25 cellular contexts compared by ENCODE assay signal in the genomic region with DNA sequence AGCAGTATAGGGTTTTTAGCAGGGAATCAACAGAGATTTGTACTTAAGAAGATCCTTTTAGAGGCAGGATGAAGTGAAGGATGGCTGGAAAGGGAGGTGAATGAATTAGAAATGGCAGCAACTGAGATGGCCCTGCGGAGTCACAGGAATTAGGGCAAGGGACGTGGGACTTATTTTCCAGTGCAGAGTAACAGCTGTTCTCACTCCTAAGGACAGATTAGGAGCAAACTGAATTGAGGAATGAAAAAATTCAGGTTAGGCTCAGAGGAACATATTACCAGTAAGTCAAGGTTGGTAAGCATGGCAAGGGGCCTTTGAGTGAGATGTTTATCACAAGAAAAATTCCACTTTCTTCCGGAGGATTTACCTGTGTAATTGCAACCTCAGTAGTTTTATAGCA. TPM values are rescaled to one million over a fixed set of nuclear protein-coding genes. Genes with fewer than 3 reads are reported as not detected.
DNase-seq lines count a peak whose midpoint lies in the region; ATAC-seq and TF ChIP-seq lines count a peak whose summit lies in the region.
"Had no signal": no experiment of that assay in that cellular context is flagged by ENCODE, and none has a peak within 500 bp of the region (broad histone marks: within the 10 kb centered on the region; RNA-seq: fewer than 3 reads in every experiment).

No MANE protein-coding gene starts in this region.

- H3K9me3 ChIP-seq in right atrium auricular region (no peaks in the 10 kb centered on the region), WERI-Rb-1 (ENCODE audit: severe bottlenecking) (no peaks in the 10 kb centered on the region), trophoblast cell (ENCODE audit: insufficient read depth, low read depth, low read length) (no peaks in the 10 kb centered on the region)
- H3K9me3 ChIP-seq: BLaER1 had no signal

- H3K4me2 ChIP-seq in trophoblast cell (ENCODE audit: low read length), result no peak overlapping the region
- no peak overlapping the region for H3K4me2 ChIP-seq in mesendoderm (ENCODE audit: low read length)
- H3K4me2 ChIP-seq: BLaER1 had no signal

- no peak overlapping the region for H3K4ac ChIP-seq in trophoblast cell (ENCODE audit: low read depth, low read length)
- H3K4ac ChIP-seq in mesendoderm (ENCODE audit: low read depth, low read length), result no peak overlapping the region

- no CpG with 5 or more reads among the region's 3 CpGs for WGBS in trophoblast cell (ENCODE audit: extremely low coverage, insufficient coverage, insufficient read length)
- no CpG with 5 or more reads among the region's 3 CpGs for WGBS in mesendoderm (ENCODE audit: extremely low coverage, insufficient coverage, low lambda C conversion rate)

- H3K9ac ChIP-seq in trophoblast cell (ENCODE audit: low read length), result no peak overlapping the region
- H3K9ac ChIP-seq in mesendoderm (ENCODE audit: low read length), result no peak overlapping the region
- H3K9ac ChIP-seq: BLaER1 had no signal

- H3K27me3 ChIP-seq in right atrium auricular region (no peaks in the 10 kb centered on the region), WERI-Rb-1 (ENCODE audit: insufficient read depth, low read depth, severe bottlenecking) (no peaks in the 10 kb centered on the region), trophoblast cell (ENCODE audit: insufficient read depth, low read length) (no peaks in the 10 kb centered on the region), mesendoderm (ENCODE audit: insufficient read depth, low read length, poor library complexity) (no peaks in the 10 kb centered on the region)
- H3K27me3 ChIP-seq: BLaER1 had no signal

- no peak overlapping the region for H3K4me3 Mint-ChIP-seq in activated T-cell treated with anti-CD3 and anti-CD28 coated beads, Interleukin-2, amount 50 U/mL, for 72 hours
- H3K4me3 Mint-ChIP-seq: CD14-positive monocyte; CD4-positive, alpha-beta memory T cell; HFFc6 had no signal

- H3K79me1 ChIP-seq in trophoblast cell (ENCODE audit: low read length), result no peaks in the 10 kb centered on the region
- H3K79me1 ChIP-seq in mesendoderm (ENCODE audit: low read length), result no peaks in the 10 kb centered on the region

- H4K91ac ChIP-seq in trophoblast cell (ENCODE audit: low read depth, low read length), result no peak overlapping the region

- H2BK12ac ChIP-seq in trophoblast cell (ENCODE audit: low read length), result no peak overlapping the region

- no peaks in the 10 kb centered on the region for H3K9me3 Mint-ChIP-seq in activated T-cell treated with anti-CD3 and anti-CD28 coated beads, Interleukin-2, amount 50 U/mL, for 72 hours
- H3K9me3 Mint-ChIP-seq: HFFc6 had no signal

- H2AFZ ChIP-seq in trophoblast cell (ENCODE audit: insufficient read depth, low read length, poor library complexity), result no peak overlapping the region

- H3K79me2 ChIP-seq in trophoblast cell (ENCODE audit: control insufficient read depth, insufficient read depth, low read length, poor library complexity) (no peaks in the 10 kb centered on the region), mesendoderm (ENCODE audit: control insufficient read depth, insufficient read depth, low read length) (no peaks in the 10 kb centered on the region)

- DNase-seq in Right ventricle myocardium inferior (ENCODE audit: missing footprints) (no peak), right atrium auricular region (ENCODE audit: low spot score) (no peak), WERI-Rb-1 (peak; percentile 62), trophoblast cell (peak; percentile 68 to 90), hippocampal formation (lab: John Stamatoyannopoulos, UW) (no peak), mesendoderm (no peak), KG1 (lab: John Stamatoyannopoulos, UW) (no peak)
- DNase-seq in activated T-cell treated with anti-CD3 and anti-CD28 coated beads, Interleukin-2, amount 50 U/mL, for 72 hours, result no peak
- DNase-seq: 8988T; Calu3; CD4-positive, alpha-beta memory T cell; DMS 273 treated with DMSO at 0.1 percent for 48 hours; DMS53; DND-41; EL; GOT3; H7; HFFc6 had no signal

- H4K8ac ChIP-seq in trophoblast cell (ENCODE audit: low read depth, low read length), result no peak overlapping the region
- no peak overlapping the region for H4K8ac ChIP-seq in mesendoderm (ENCODE audit: low read depth, low read length)

- H4K5ac ChIP-seq in mesendoderm (ENCODE audit: low read length), result no peak overlapping the region

- ATAC-seq in Right ventricle myocardium inferior, result peak; percentile 34
- no peak for ATAC-seq in activated T-cell treated with anti-CD3 and anti-CD28 coated beads, Interleukin-2, amount 50 U/mL, for 72 hours (replicated peaks in 1 of 2)
- ATAC-seq: GM12878, HCT116 had no signal

- H2AK5ac ChIP-seq in trophoblast cell (ENCODE audit: low read length) (no peak overlapping the region), mesendoderm (ENCODE audit: low read length) (no peak overlapping the region)

- H3K27me3 Mint-ChIP-seq in activated T-cell treated with anti-CD3 and anti-CD28 coated beads, Interleukin-2, amount 50 U/mL, for 72 hours (ENCODE audit: low read depth), result peaks cover 7% of the 10 kb centered on the region
- H3K27me3 Mint-ChIP-seq: CD4-positive, alpha-beta memory T cell had no signal

- no peak overlapping the region for H3K4me3 ChIP-seq in right atrium auricular region
- no peak overlapping the region for H3K4me3 ChIP-seq in WERI-Rb-1 (ENCODE audit: low read depth, low read length)
- no peak overlapping the region for H3K4me3 ChIP-seq in trophoblast cell (ENCODE audit: low read depth, low read length)
- H3K4me3 ChIP-seq in mesendoderm (ENCODE audit: low read length), result no peak overlapping the region
- H3K4me3 ChIP-seq: BLaER1, GM12878 had no signal

- H3K27ac Mint-ChIP-seq in activated T-cell treated with anti-CD3 and anti-CD28 coated beads, Interleukin-2, amount 50 U/mL, for 72 hours, result no peak overlapping the region
- H3K27ac Mint-ChIP-seq: CD14-positive monocyte; CD4-positive, alpha-beta memory T cell; HFFc6 had no signal

- no peaks in the 10 kb centered on the region for H3K36me3 Mint-ChIP-seq in activated T-cell treated with anti-CD3 and anti-CD28 coated beads, Interleukin-2, amount 50 U/mL, for 72 hours (ENCODE audit: insufficient read depth in 2 of 2)
- H3K36me3 Mint-ChIP-seq: CD14-positive monocyte; CD4-positive, alpha-beta memory T cell had no signal

- intact Hi-C loops in Right ventricle myocardium inferior (cut with DNase I), result no loop called here

- H2BK5ac ChIP-seq in trophoblast cell (ENCODE audit: low read depth, low read length, poor library complexity), result no peak overlapping the region
- H2BK5ac ChIP-seq in mesendoderm (ENCODE audit: low read length), result no peak overlapping the region

- H3K4me1 Mint-ChIP-seq in activated T-cell treated with anti-CD3 and anti-CD28 coated beads, Interleukin-2, amount 50 U/mL, for 72 hours (ENCODE audit: low read depth), result no peaks in the 10 kb centered on the region
- H3K4me1 Mint-ChIP-seq: CD14-positive monocyte; CD4-positive, alpha-beta memory T cell had no signal

- H3K23ac ChIP-seq in trophoblast cell (ENCODE audit: low read length) (no peak overlapping the region), mesendoderm (ENCODE audit: low read length) (no peak overlapping the region)

- no peak overlapping the region for H3K14ac ChIP-seq in trophoblast cell (ENCODE audit: low read length)

- H3K27ac ChIP-seq in right atrium auricular region, result no peak overlapping the region
- H3K27ac ChIP-seq in WERI-Rb-1, result no peak overlapping the region
- H3K27ac ChIP-seq in trophoblast cell (ENCODE audit: low read depth, low read length), result no peak overlapping the region
- H3K27ac ChIP-seq in mesendoderm (ENCODE audit: low read depth, low read length), result no peak overlapping the region
- H3K27ac ChIP-seq: BLaER1, HL-60 had no signal

- H2BK15ac ChIP-seq in mesendoderm (replicated peaks; ENCODE audit: low read depth), result no peak overlapping the region

- no peak overlapping the region for H3K56ac ChIP-seq in mesendoderm (ENCODE audit: low read length)

- H3K4me1 ChIP-seq in right atrium auricular region, result no peaks in the 10 kb centered on the region
- peaks cover 0 to 2% of the 10 kb centered on the region in 2 experiments for H3K4me1 ChIP-seq in trophoblast cell (ENCODE audit: control insufficient read depth in 1 of 2, insufficient read depth in 2 of 2, low read length in 2 of 2)
- H3K4me1 ChIP-seq in mesendoderm (ENCODE audit: control insufficient read depth, low read depth, low read length), result no peaks in the 10 kb centered on the region
- H3K4me1 ChIP-seq: BLaER1 had no signal

- no peak for TF ChIP-seq CTCF in right atrium auricular region (IDR thresholded peaks at IDR 0.05)
- no peak for TF ChIP-seq CTCF in WERI-Rb-1 (IDR thresholded peaks at IDR 0.05; ENCODE audit: low read depth, low read length)

- H3K18ac ChIP-seq in trophoblast cell (ENCODE audit: low read length) (no peak overlapping the region), mesendoderm (ENCODE audit: low read length) (no peak overlapping the region)

- no peak overlapping the region for H4K12ac ChIP-seq in trophoblast cell (ENCODE audit: low read depth, low read length)

- no peak overlapping the region for H2BK120ac ChIP-seq in trophoblast cell (ENCODE audit: insufficient read depth, low read length, poor library complexity)
- no peak overlapping the region for H2BK120ac ChIP-seq in mesendoderm (ENCODE audit: low read depth, low read length)

- H3K36me3 ChIP-seq in right atrium auricular region, result no peaks in the 10 kb centered on the region
- no peaks in the 10 kb centered on the region for H3K36me3 ChIP-seq in WERI-Rb-1
- H3K36me3 ChIP-seq in trophoblast cell (ENCODE audit: control insufficient read depth in 1 of 2, insufficient read depth in 2 of 2, low read length in 2 of 2), result no peaks in the 10 kb centered on the region
- H3K36me3 ChIP-seq in mesendoderm (ENCODE audit: control insufficient read depth, insufficient read depth, low read length), result no peaks in the 10 kb centered on the region
- H3K36me3 ChIP-seq: BLaER1 had no signal

RNA-seq across cellular contexts. Expression of a gene that starts 34.4 kb away (rescaled TPM):
- total RNA-seq in Right ventricle myocardium inferior (5.5 TPM), right atrium auricular region (1 to 10 TPM; 2.7 to 8.0 TPM)
- 0.01 and 0.03 TPM in 2 replicates for polyA plus RNA-seq in trophoblast cell (2013)
- total RNA-seq in activated T-cell treated with anti-CD3 and anti-CD28 coated beads, Interleukin-2, amount 50 U/mL, for 72 hours, result under 1 TPM in 1 of 2 donors, not detected in 1; 0.39 TPM
- polyA plus RNA-seq in mesendoderm (2013, experiment 1 of 2), result 0.07 TPM
- 0.04 TPM for polyA plus RNA-seq in mesendoderm (2013, experiment 2 of 2)
- total RNA-seq: A673, HFFc6, HT1080 had no signal
- polyA plus RNA-seq: CD14-positive monocyte; CD4-positive, alpha-beta memory T cell had no signal

RNA-seq across cellular contexts. Expression of a gene that starts 34.9 kb away (rescaled TPM):
- 13.6 TPM for total RNA-seq in Right ventricle myocardium inferior
- 10 to 100 TPM in 1 of 2 donors, 1 to 10 TPM in 1; 3.8 to 10.0 TPM for total RNA-seq in right atrium auricular region
- polyA plus RNA-seq in trophoblast cell (2013), result 0.05 and 0.06 TPM in 2 replicates
- under 1 TPM; 0.02 to 0.16 TPM for total RNA-seq in activated T-cell treated with anti-CD3 and anti-CD28 coated beads, Interleukin-2, amount 50 U/mL, for 72 hours
- 0.27 TPM for polyA plus RNA-seq in mesendoderm (2013, experiment 1 of 2)
- polyA plus RNA-seq in mesendoderm (2013, experiment 2 of 2), result 0.21 TPM
- total RNA-seq: A673 had no signal

Comparison
In these comparisons a context has a peak if more than half of its experiments do, and no peak if none do; other contexts are left out.
1. DNase-seq: peak in WERI-Rb-1 (single experiment) and trophoblast cell (2 of 2); none in Right ventricle myocardium inferior (single experiment), right atrium auricular region (single experiment), activated T-cell treated with anti-CD3 and anti-CD28 coated beads, Interleukin-2, amount 50 U/mL, for 72 hours (0 of 2), hippocampal formation (0 of 2), mesendoderm (single experiment) and KG1 (single experiment).
2. RNA of a gene that starts 34.9 kb away (total RNA-seq): 13.6 TPM in Right ventricle myocardium inferior (single experiment) and 3.8 to 10.0 TPM in right atrium auricular region; 0.02 to 0.16 TPM in activated T-cell treated with anti-CD3 and anti-CD28 coated beads, Interleukin-2, amount 50 U/mL, for 72 hours; every median in the first group is over 4 times any median in the second.